ENCODE assay signal across 14 cellular contexts in genomic region chr2:235268535-235268934, GRCh38.
DNase-seq lines count a peak whose midpoint lies in the region; ATAC-seq and TF ChIP-seq lines count a peak whose summit lies in the region.
"Had no signal": no experiment of that assay in that cellular context is flagged by ENCODE, and none has a peak within 500 bp of the region (broad histone marks: within the 10 kb centered on the region; RNA-seq: fewer than 3 reads in every experiment).

No MANE protein-coding gene starts in this region.

- H3K27me3 ChIP-seq in BLaER1 treated with 17β-estradiol and CSF1 and Interleukin-3, amounts not matched to agents 10 nM and 100 nM = peaks cover 0 to 27% (median 0%) of the 10 kb centered on the region in 11 experiments; a peak in 5 of 22 replicates
- H3K27me3 ChIP-seq in PC-3 (ENCODE audit: low read length) = no peaks in the 10 kb centered on the region
- H3K27me3 ChIP-seq in fibroblast of lung (ENCODE audit: control insufficient read depth, insufficient read depth, low read length) = no peaks in the 10 kb centered on the region
- no peaks in the 10 kb centered on the region for H3K27me3 ChIP-seq in uterus
- H3K27me3 ChIP-seq: colonic mucosa had no signal

- no peak overlapping the region for H3K4me3 Mint-ChIP-seq in osteocyte (ENCODE audit: unreplicated experiment)
- H3K4me3 Mint-ChIP-seq: activated naive CD8-positive, alpha-beta T cell treated with anti-CD3 and anti-CD28 coated beads, Interleukin-2, amount 10 ng/mL, durations not matched to agents 7 days and 5 days; naive B cell; stimulated activated naive CD8-positive, alpha-beta T cell treated with anti-CD3 and anti-CD28 coated beads, Interleukin-15, amount 100 ng/mL, for 72 hours had no signal

- TF ChIP-seq POLR2A in uterus (IDR thresholded peaks at IDR 0.05) = no peak

- H2AFZ ChIP-seq in PC-3 (ENCODE audit: low read length) (no peak overlapping the region; the same call in 1 of the 2 replicates), fibroblast of lung (ENCODE audit: low read length) (no peak overlapping the region)

- no peaks in the 10 kb centered on the region for H3F3A ChIP-seq in PC-3 (ENCODE audit: low read length, unreplicated experiment)

- peak; percentile 39 for DNase-seq in PC-3
- DNase-seq in fibroblast of lung (ENCODE audit: low read depth in 2 of 2) = peak; percentile 54 to 64
- DNase-seq in osteocyte (ENCODE audit: extremely low spot score, unreplicated experiment) = no peak
- DNase-seq in uterus = no peak
- DNase-seq: activated naive CD8-positive, alpha-beta T cell treated with anti-CD3 and anti-CD28 coated beads, Interleukin-2, amount 10 ng/mL, durations not matched to agents 7 days and 5 days; activated T-cell treated with anti-CD3 and anti-CD28 coated beads for 4 hours; colonic mucosa; naive B cell; right cardiac atrium; stimulated activated naive CD8-positive, alpha-beta T cell treated with anti-CD3 and anti-CD28 coated beads, Interleukin-15, amount 100 ng/mL, for 72 hours; T-helper 1 cell had no signal

- 0 out of 2 replicates have a peak, but pooled peaks cover 4% of the 10 kb centered on the region for H3K9me2 ChIP-seq in PC-3 (replicated peaks; ENCODE audit: low read length)

- no peaks in the 10 kb centered on the region for H3K9me3 ChIP-seq in BLaER1 treated with 17β-estradiol and CSF1 and Interleukin-3, amounts not matched to agents 10 nM and 100 nM (replicated peaks in 1 of 11)
- H3K9me3 ChIP-seq in PC-3 (ENCODE audit: low read length) (no peaks in the 10 kb centered on the region), fibroblast of lung (ENCODE audit: control insufficient read depth, insufficient read depth, low read depth, low read length) (no peaks in the 10 kb centered on the region), uterus (no peaks in the 10 kb centered on the region)
- H3K9me3 ChIP-seq: colonic mucosa had no signal

- H3K4me3 ChIP-seq in BLaER1 treated with 17β-estradiol and CSF1 and Interleukin-3, amounts not matched to agents 10 nM and 100 nM = peak overlapping the region in 3 of 10 experiments; percentile 19 to 29 (median 22); a peak in 4 of 20 replicates
- H3K4me3 ChIP-seq in PC-3 (ENCODE audit: low read length) (no peak overlapping the region), fibroblast of lung (replicated peaks in 1 of 4; ENCODE audit: control extremely low read depth in 1 of 4, insufficient read depth in 1 of 4, low read depth in 3 of 4, low read length in 4 of 4) (no peak overlapping the region), uterus (no peak overlapping the region)
- H3K4me3 ChIP-seq: colonic mucosa had no signal

- no peaks in the 10 kb centered on the region for H4K20me1 ChIP-seq in BLaER1 treated with 17β-estradiol and CSF1 and Interleukin-3, amounts not matched to agents 10 nM and 100 nM
- H4K20me1 ChIP-seq in PC-3 (ENCODE audit: low read length) = no peaks in the 10 kb centered on the region
- H4K20me1 ChIP-seq in fibroblast of lung (ENCODE audit: control insufficient read depth, extremely low read depth, insufficient read depth, low read length) = no peaks in the 10 kb centered on the region

- H3K4me1 Mint-ChIP-seq in osteocyte (ENCODE audit: unreplicated experiment) = peaks cover 35% of the 10 kb centered on the region
- H3K4me1 Mint-ChIP-seq: naive B cell had no signal

- H3K9ac ChIP-seq in BLaER1 treated with 17β-estradiol and CSF1 and Interleukin-3, amounts not matched to agents 10 nM and 100 nM = peak overlapping the region in 8 of 11 experiments; percentile 42 to 58 (median 52); a peak in 13 of 22 replicates
- no peak overlapping the region for H3K9ac ChIP-seq in PC-3 (ENCODE audit: low read length)
- no peak overlapping the region for H3K9ac ChIP-seq in fibroblast of lung (ENCODE audit: insufficient read depth, low read length)

- peak overlapping the region in 9 of 11 experiments; percentile 45 to 86 (median 78); a peak in 18 of 22 replicates for H3K27ac ChIP-seq in BLaER1 treated with 17β-estradiol and CSF1 and Interleukin-3, amounts not matched to agents 10 nM and 100 nM
- no peak overlapping the region for H3K27ac ChIP-seq in PC-3 (ENCODE audit: low read length)
- peak overlapping the region; percentile 10 for H3K27ac ChIP-seq in fibroblast of lung (ENCODE audit: insufficient read depth, low read length)
- H3K27ac ChIP-seq in uterus = no peak overlapping the region
- H3K27ac ChIP-seq: colonic mucosa had no signal

- BruUV-seq in PC-3 (replicated peaks; lab: Mats Ljungman, UMichigan) = no TSS peak

- H3K9me3 Mint-ChIP-seq in osteocyte (ENCODE audit: unreplicated experiment) = no peaks in the 10 kb centered on the region
- H3K9me3 Mint-ChIP-seq: stimulated activated naive CD8-positive, alpha-beta T cell treated with anti-CD3 and anti-CD28 coated beads, Interleukin-15, amount 100 ng/mL, for 72 hours had no signal

- CTCF ChIA-PET in PC-3 (lab: Charles Lee) = no interaction called here

- peak overlapping the region; percentile 44 for H3K27ac Mint-ChIP-seq in osteocyte (ENCODE audit: unreplicated experiment)
- H3K27ac Mint-ChIP-seq: activated naive CD8-positive, alpha-beta T cell treated with anti-CD3 and anti-CD28 coated beads, Interleukin-2, amount 10 ng/mL, durations not matched to agents 7 days and 5 days; stimulated activated naive CD8-positive, alpha-beta T cell treated with anti-CD3 and anti-CD28 coated beads, Interleukin-15, amount 100 ng/mL, for 72 hours had no signal

- intact Hi-C loops in PC-3 (cut with micrococcal nuclease) = loop anchor here (2.0 kb wide), 1 partner anchor 62 kb away; no protein-coding TSS in a partner anchor
- intact Hi-C loops in uterus (cut with DNase I; ENCODE audit: low total_unique reads) = no loop called here

- H3K4me1 ChIP-seq in BLaER1 treated with 17β-estradiol and CSF1 and Interleukin-3, amounts not matched to agents 10 nM and 100 nM = peaks cover 55 to 89% (median 82%) of the 10 kb centered on the region in 10 experiments
- H3K4me1 ChIP-seq in PC-3 (ENCODE audit: insufficient read depth, low read length) (peaks cover 18% of the 10 kb centered on the region), fibroblast of lung (ENCODE audit: control insufficient read depth, extremely low read depth, insufficient read depth, low read length) (peaks cover 12% of the 10 kb centered on the region), uterus (no peaks in the 10 kb centered on the region)

- H3K4me2 ChIP-seq in BLaER1 treated with 17β-estradiol and CSF1 and Interleukin-3, amounts not matched to agents 10 nM and 100 nM = peak overlapping the region; percentile 63 to 90 (median 76)
- H3K4me2 ChIP-seq in PC-3 (ENCODE audit: low read length) (peak overlapping the region; percentile 36), fibroblast of lung (ENCODE audit: extremely low read depth, insufficient read depth, low read length) (peak overlapping the region; percentile 17)

- TF ChIP-seq CTCF in PC-3 (conservative IDR thresholded peaks at IDR 0.05; ENCODE audit: low read depth, low read length) (no peak), fibroblast of lung (conservative IDR thresholded peaks at IDR 0.05 in 1 of 2, IDR thresholded peaks at IDR 0.05 in 1 of 2; ENCODE audit: low read depth in 1 of 2, low read length in 2 of 2) (no peak), osteocyte (IDR thresholded peaks at IDR 0.05) (no peak), uterus (IDR thresholded peaks at IDR 0.05) (no peak)

- H3K79me2 ChIP-seq in PC-3 (ENCODE audit: low read length) (no peaks in the 10 kb centered on the region), fibroblast of lung (ENCODE audit: control insufficient read depth, insufficient read depth, low read length) (no peaks in the 10 kb centered on the region)

- H3K27me3 Mint-ChIP-seq in osteocyte (ENCODE audit: unreplicated experiment) = no peaks in the 10 kb centered on the region

- no peak for ATAC-seq in PC-3
- no peak for ATAC-seq in GM21367 (IDR thresholded peaks at IDR 0.05; ENCODE audit: unreplicated experiment)
- ATAC-seq in GM19467 (IDR thresholded peaks at IDR 0.05; ENCODE audit: unreplicated experiment) = no peak
- ATAC-seq: right cardiac atrium; stimulated activated naive CD8-positive, alpha-beta T cell treated with anti-CD3 and anti-CD28 coated beads, Interleukin-15, amount 100 ng/mL, for 72 hours had no signal

- POLR2A ChIA-PET in PC-3 (lab: Charles Lee; ENCODE audit: unreplicated experiment) = no interaction called here

- no peaks in the 10 kb centered on the region for H3K36me3 ChIP-seq in BLaER1 treated with 17β-estradiol and CSF1 and Interleukin-3, amounts not matched to agents 10 nM and 100 nM
- H3K36me3 ChIP-seq in PC-3 (ENCODE audit: low read depth, low read length) (no peaks in the 10 kb centered on the region), fibroblast of lung (ENCODE audit: control insufficient read depth, insufficient read depth, low read length) (no peaks in the 10 kb centered on the region), uterus (no peaks in the 10 kb centered on the region)
- H3K36me3 ChIP-seq: colonic mucosa had no signal

- no peaks in the 10 kb centered on the region for H3K36me3 Mint-ChIP-seq in osteocyte (ENCODE audit: unreplicated experiment)
- H3K36me3 Mint-ChIP-seq: activated naive CD8-positive, alpha-beta T cell treated with anti-CD3 and anti-CD28 coated beads, Interleukin-2, amount 10 ng/mL, durations not matched to agents 7 days and 5 days had no signal

Comparison
In these comparisons a context has a peak if more than half of its experiments do, and no peak if none do; other contexts are left out.
1. H3K27ac ChIP-seq: peak in BLaER1 treated with 17β-estradiol and CSF1 and Interleukin-3, amounts not matched to agents 10 nM and 100 nM (9 of 11) and fibroblast of lung (single experiment); none in PC-3 (single experiment) and uterus (0 of 2).
2. H3K4me2 ChIP-seq: peak in every context shown above with its lines; median percentile 76 in BLaER1 treated with 17β-estradiol and CSF1 and Interleukin-3, amounts not matched to agents 10 nM and 100 nM; 36 in PC-3; 17 in fibroblast of lung.
3. H3K9ac ChIP-seq: peak in BLaER1 treated with 17β-estradiol and CSF1 and Interleukin-3, amounts not matched to agents 10 nM and 100 nM (8 of 11); none in PC-3 (single experiment) and fibroblast of lung (single experiment).
4. DNase-seq: peak in PC-3 (single experiment) and fibroblast of lung (2 of 2); none in osteocyte (single experiment) and uterus (0 of 2).